In the genomic region with DNA sequence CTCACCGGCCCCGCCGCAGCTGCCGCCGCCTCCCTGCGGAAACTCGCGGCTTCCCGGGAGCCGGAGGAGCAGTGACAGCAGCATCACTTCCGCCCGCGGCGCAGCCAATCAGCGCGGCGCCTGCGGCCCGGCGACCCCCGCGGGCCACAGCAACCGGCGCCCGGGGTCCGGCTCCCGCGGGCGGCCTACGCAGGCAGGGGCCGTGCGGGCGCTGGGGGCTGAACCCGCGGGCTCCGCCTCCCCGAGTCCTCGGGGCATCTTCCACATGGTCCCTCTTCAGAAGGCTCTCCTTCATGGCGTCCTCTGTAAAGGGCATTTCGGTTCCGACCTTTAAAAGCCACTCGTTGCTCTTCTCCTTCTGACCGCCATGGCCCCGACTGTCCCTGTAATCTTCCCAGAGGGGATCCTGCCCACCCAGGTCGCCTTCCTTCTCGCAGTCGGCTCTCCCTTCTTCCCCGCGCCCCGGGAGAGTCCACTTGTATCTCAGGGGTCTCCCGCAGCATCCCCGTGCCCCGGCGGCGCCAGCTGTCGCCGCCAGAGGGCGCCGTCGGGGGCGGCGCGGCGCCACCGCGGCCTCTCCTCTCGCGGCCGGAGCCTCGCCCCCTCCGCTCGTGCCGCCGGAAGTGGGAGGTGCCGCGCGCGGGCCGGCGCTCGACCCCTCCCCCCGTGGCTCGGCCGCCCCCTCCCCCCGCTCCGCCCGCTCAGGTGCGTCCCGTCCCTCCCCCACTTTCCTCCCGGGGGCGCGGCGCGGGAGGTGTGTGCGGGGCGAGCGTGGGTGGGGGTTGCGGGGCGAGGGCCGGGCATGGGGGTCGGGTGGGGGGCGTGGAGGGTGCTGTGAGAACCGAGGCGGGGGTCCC, we compare ENCODE assay signal across 1 cellular context.
TF ChIP-seq lines count a peak whose summit lies in the region.

A gene with protein sequence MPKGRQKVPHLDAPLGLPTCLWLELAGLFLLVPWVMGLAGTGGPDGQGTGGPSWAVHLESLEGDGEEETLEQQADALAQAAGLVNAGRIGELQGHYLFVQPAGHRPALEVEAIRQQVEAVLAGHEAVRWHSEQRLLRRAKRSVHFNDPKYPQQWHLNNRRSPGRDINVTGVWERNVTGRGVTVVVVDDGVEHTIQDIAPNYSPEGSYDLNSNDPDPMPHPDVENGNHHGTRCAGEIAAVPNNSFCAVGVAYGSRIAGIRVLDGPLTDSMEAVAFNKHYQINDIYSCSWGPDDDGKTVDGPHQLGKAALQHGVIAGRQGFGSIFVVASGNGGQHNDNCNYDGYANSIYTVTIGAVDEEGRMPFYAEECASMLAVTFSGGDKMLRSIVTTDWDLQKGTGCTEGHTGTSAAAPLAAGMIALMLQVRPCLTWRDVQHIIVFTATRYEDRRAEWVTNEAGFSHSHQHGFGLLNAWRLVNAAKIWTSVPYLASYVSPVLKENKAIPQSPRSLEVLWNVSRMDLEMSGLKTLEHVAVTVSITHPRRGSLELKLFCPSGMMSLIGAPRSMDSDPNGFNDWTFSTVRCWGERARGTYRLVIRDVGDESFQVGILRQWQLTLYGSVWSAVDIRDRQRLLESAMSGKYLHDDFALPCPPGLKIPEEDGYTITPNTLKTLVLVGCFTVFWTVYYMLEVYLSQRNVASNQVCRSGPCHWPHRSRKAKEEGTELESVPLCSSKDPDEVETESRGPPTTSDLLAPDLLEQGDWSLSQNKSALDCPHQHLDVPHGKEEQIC (minus strand): TSS at position 52 of the 857 bp plus-strand sequence. CDS start 2,229 bp downstream, outside the sequence.
A gene (plus strand): TSS at position 650 of the 857 bp plus-strand sequence. CDS start 1,602 bp downstream, outside the sequence.

TF ChIP-seq in HepG2, 621 proteins besides CTCF, POLR2A, EP300 and RAD21 (continued from another document and continues in another):
- TF ChIP-seq, protein P1, sequence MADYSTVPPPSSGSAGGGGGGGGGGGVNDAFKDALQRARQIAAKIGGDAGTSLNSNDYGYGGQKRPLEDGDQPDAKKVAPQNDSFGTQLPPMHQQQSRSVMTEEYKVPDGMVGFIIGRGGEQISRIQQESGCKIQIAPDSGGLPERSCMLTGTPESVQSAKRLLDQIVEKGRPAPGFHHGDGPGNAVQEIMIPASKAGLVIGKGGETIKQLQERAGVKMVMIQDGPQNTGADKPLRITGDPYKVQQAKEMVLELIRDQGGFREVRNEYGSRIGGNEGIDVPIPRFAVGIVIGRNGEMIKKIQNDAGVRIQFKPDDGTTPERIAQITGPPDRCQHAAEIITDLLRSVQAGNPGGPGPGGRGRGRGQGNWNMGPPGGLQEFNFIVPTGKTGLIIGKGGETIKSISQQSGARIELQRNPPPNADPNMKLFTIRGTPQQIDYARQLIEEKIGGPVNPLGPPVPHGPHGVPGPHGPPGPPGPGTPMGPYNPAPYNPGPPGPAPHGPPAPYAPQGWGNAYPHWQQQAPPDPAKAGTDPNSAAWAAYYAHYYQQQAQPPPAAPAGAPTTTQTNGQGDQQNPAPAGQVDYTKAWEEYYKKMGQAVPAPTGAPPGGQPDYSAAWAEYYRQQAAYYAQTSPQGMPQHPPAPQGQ (CRISPR knock-in tag; IDR thresholded peaks at IDR 0.05; ENCODE audit: borderline replicate concordance), result no peak
- TF ChIP-seq ZSCAN12 (CRISPR knock-in tag; IDR thresholded peaks at IDR 0.05) (0 out of 2 replicates have a peak, but pooled peaks have one; percentile 44), SIN3B (IDR thresholded peaks at IDR 0.05; ENCODE audit: low read length) (peak; percentile 37; the same call in 1 of the 2 replicates), CBFB (CRISPR knock-in tag; IDR thresholded peaks at IDR 0.05) (peak; percentile 49; the same call in 1 of the 2 replicates), ZNF329 (CRISPR knock-in tag; IDR thresholded peaks at IDR 0.05; ENCODE audit: low read depth) (0 out of 2 replicates have a peak, but pooled peaks have one; percentile 30), HDAC2 (CRISPR knock-in tag; IDR thresholded peaks at IDR 0.05) (no peak), ETV5 (CRISPR knock-in tag; IDR thresholded peaks at IDR 0.05; ENCODE audit: borderline replicate concordance) (peak; percentile 5; the same call in 1 of the 2 replicates), MXI1 (IDR thresholded peaks at IDR 0.05; ENCODE audit: borderline replicate concordance, low read depth, low read length) (peak; percentile 64; the same call in 2 of the 3 replicates), ZNF605 (CRISPR knock-in tag; IDR thresholded peaks at IDR 0.05) (no peak), ZNF761 (CRISPR knock-in tag; conservative IDR thresholded peaks at IDR 0.05) (0 out of 2 replicates have a peak, but pooled peaks have one; percentile 30), KDM3A (CRISPR knock-in tag; IDR thresholded peaks at IDR 0.05; ENCODE audit: low read depth) (no peak), ZMAT3 (CRISPR knock-in tag; conservative IDR thresholded peaks at IDR 0.05) (0 out of 2 replicates have a peak, but pooled peaks have one; percentile 19), ERF (CRISPR knock-in tag; IDR thresholded peaks at IDR 0.05) (0 out of 2 replicates have a peak, but pooled peaks have one; percentile 17), TP53 (CRISPR knock-in tag; conservative IDR thresholded peaks at IDR 0.05) (0 out of 2 replicates have a peak, but pooled peaks have one; percentile 54), KDM5A (IDR thresholded peaks at IDR 0.05; ENCODE audit: borderline replicate concordance, low read length) (peak; percentile 77), ZNF232 (CRISPR knock-in tag; IDR thresholded peaks at IDR 0.05; ENCODE audit: borderline replicate concordance) (0 out of 2 replicates have a peak, but pooled peaks have one; percentile 45), STAG1 (CRISPR knock-in tag; IDR thresholded peaks at IDR 0.05) (peak; percentile 49; the same call in 1 of the 2 replicates), HOXD1 (CRISPR knock-in tag; IDR thresholded peaks at IDR 0.05) (0 out of 2 replicates have a peak, but pooled peaks have one; percentile 44), GABPB1 (CRISPR knock-in tag; IDR thresholded peaks at IDR 0.05) (peak; percentile 87), POLR2G (IDR thresholded peaks at IDR 0.05; ENCODE audit: low read depth, low read length) (peak; percentile 62; the same call in 1 of the 2 replicates), SKI (IDR thresholded peaks at IDR 0.05; ENCODE audit: partially characterized antibody) (peak; percentile 39), AGO1 (IDR thresholded peaks at IDR 0.05; ENCODE audit: low read depth, low read length, poor library complexity, severe bottlenecking) (peak; percentile 54), MAZ (IDR thresholded peaks at IDR 0.05; ENCODE audit: borderline replicate concordance, low read depth, low read length) (no peak; the same call in 1 of the 2 replicates), MAZ (CRISPR knock-in tag; IDR thresholded peaks at IDR 0.05; ENCODE audit: low read depth) (peak; percentile 76), ARNT2 (CRISPR knock-in tag; IDR thresholded peaks at IDR 0.05; ENCODE audit: low read depth) (peak; percentile 40; the same call in 1 of the 2 replicates)
- TF ChIP-seq, protein P2, sequence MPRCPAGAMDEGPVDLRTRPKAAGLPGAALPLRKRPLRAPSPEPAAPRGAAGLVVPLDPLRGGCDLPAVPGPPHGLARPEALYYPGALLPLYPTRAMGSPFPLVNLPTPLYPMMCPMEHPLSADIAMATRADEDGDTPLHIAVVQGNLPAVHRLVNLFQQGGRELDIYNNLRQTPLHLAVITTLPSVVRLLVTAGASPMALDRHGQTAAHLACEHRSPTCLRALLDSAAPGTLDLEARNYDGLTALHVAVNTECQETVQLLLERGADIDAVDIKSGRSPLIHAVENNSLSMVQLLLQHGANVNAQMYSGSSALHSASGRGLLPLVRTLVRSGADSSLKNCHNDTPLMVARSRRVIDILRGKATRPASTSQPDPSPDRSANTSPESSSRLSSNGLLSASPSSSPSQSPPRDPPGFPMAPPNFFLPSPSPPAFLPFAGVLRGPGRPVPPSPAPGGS (CRISPR knock-in tag; IDR thresholded peaks at IDR 0.05), result 0 out of 2 replicates have a peak, but pooled peaks have one; percentile 15
- TF ChIP-seq, protein P3, sequence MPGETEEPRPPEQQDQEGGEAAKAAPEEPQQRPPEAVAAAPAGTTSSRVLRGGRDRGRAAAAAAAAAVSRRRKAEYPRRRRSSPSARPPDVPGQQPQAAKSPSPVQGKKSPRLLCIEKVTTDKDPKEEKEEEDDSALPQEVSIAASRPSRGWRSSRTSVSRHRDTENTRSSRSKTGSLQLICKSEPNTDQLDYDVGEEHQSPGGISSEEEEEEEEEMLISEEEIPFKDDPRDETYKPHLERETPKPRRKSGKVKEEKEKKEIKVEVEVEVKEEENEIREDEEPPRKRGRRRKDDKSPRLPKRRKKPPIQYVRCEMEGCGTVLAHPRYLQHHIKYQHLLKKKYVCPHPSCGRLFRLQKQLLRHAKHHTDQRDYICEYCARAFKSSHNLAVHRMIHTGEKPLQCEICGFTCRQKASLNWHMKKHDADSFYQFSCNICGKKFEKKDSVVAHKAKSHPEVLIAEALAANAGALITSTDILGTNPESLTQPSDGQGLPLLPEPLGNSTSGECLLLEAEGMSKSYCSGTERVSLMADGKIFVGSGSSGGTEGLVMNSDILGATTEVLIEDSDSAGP (CRISPR knock-in tag; IDR thresholded peaks at IDR 0.05; ENCODE audit: borderline replicate concordance), result 0 out of 2 replicates have a peak, but pooled peaks have one; percentile 21
- TF ChIP-seq, protein P4, sequence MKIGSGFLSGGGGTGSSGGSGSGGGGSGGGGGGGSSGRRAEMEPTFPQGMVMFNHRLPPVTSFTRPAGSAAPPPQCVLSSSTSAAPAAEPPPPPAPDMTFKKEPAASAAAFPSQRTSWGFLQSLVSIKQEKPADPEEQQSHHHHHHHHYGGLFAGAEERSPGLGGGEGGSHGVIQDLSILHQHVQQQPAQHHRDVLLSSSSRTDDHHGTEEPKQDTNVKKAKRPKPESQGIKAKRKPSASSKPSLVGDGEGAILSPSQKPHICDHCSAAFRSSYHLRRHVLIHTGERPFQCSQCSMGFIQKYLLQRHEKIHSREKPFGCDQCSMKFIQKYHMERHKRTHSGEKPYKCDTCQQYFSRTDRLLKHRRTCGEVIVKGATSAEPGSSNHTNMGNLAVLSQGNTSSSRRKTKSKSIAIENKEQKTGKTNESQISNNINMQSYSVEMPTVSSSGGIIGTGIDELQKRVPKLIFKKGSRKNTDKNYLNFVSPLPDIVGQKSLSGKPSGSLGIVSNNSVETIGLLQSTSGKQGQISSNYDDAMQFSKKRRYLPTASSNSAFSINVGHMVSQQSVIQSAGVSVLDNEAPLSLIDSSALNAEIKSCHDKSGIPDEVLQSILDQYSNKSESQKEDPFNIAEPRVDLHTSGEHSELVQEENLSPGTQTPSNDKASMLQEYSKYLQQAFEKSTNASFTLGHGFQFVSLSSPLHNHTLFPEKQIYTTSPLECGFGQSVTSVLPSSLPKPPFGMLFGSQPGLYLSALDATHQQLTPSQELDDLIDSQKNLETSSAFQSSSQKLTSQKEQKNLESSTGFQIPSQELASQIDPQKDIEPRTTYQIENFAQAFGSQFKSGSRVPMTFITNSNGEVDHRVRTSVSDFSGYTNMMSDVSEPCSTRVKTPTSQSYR (CRISPR knock-in tag; IDR thresholded peaks at IDR 0.05; ENCODE audit: borderline replicate concordance), result peak; percentile 85
- TF ChIP-seq, protein P5, sequence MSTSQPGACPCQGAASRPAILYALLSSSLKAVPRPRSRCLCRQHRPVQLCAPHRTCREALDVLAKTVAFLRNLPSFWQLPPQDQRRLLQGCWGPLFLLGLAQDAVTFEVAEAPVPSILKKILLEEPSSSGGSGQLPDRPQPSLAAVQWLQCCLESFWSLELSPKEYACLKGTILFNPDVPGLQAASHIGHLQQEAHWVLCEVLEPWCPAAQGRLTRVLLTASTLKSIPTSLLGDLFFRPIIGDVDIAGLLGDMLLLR (CRISPR knock-in tag; IDR thresholded peaks at IDR 0.05), result peak; percentile 24; the same call in 1 of the 2 replicates
- TF ChIP-seq, protein P6, sequence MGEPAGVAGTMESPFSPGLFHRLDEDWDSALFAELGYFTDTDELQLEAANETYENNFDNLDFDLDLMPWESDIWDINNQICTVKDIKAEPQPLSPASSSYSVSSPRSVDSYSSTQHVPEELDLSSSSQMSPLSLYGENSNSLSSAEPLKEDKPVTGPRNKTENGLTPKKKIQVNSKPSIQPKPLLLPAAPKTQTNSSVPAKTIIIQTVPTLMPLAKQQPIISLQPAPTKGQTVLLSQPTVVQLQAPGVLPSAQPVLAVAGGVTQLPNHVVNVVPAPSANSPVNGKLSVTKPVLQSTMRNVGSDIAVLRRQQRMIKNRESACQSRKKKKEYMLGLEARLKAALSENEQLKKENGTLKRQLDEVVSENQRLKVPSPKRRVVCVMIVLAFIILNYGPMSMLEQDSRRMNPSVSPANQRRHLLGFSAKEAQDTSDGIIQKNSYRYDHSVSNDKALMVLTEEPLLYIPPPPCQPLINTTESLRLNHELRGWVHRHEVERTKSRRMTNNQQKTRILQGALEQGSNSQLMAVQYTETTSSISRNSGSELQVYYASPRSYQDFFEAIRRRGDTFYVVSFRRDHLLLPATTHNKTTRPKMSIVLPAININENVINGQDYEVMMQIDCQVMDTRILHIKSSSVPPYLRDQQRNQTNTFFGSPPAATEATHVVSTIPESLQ (CRISPR knock-in tag; conservative IDR thresholded peaks at IDR 0.05), result no peak
- TF ChIP-seq, protein P7, sequence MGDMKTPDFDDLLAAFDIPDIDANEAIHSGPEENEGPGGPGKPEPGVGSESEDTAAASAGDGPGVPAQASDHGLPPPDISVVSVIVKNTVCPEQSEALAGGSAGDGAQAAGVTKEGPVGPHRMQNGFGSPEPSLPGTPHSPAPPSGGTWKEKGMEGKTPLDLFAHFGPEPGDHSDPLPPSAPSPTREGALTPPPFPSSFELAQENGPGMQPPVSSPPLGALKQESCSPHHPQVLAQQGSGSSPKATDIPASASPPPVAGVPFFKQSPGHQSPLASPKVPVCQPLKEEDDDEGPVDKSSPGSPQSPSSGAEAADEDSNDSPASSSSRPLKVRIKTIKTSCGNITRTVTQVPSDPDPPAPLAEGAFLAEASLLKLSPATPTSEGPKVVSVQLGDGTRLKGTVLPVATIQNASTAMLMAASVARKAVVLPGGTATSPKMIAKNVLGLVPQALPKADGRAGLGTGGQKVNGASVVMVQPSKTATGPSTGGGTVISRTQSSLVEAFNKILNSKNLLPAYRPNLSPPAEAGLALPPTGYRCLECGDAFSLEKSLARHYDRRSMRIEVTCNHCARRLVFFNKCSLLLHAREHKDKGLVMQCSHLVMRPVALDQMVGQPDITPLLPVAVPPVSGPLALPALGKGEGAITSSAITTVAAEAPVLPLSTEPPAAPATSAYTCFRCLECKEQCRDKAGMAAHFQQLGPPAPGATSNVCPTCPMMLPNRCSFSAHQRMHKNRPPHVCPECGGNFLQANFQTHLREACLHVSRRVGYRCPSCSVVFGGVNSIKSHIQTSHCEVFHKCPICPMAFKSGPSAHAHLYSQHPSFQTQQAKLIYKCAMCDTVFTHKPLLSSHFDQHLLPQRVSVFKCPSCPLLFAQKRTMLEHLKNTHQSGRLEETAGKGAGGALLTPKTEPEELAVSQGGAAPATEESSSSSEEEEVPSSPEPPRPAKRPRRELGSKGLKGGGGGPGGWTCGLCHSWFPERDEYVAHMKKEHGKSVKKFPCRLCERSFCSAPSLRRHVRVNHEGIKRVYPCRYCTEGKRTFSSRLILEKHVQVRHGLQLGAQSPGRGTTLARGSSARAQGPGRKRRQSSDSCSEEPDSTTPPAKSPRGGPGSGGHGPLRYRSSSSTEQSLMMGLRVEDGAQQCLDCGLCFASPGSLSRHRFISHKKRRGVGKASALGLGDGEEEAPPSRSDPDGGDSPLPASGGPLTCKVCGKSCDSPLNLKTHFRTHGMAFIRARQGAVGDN (CRISPR knock-in tag; IDR thresholded peaks at IDR 0.05), result peak; percentile 59
